ENCODE assay signal across 24 cellular contexts in genomic region chr4:147954850-147955249, GRCh38.
"Had no signal": no experiment of that assay in that cellular context is flagged by ENCODE, and none has a peak within 500 bp of the region (broad histone marks: within the 10 kb centered on the region; RNA-seq: fewer than 3 reads in every experiment).

No MANE protein-coding gene starts in this region.

- H3K4me1 ChIP-seq: left lung, lower lobe of right lung had no signal

- FAIRE-seq: islet of Langerhans had no signal

- ATAC-seq: esophagus mucosa, gastrocnemius medialis, heart right ventricle, left cardiac atrium, left lung, left ventricle myocardium superior, lower lobe of right lung, mucosa of descending colon had no signal

- H3K27me3 ChIP-seq: dorsolateral prefrontal cortex, esophagus squamous epithelium, gastrocnemius medialis, heart right ventricle, left lung had no signal

- H3K4me3 ChIP-seq: coronary artery, dorsolateral prefrontal cortex, esophagus squamous epithelium, gastrocnemius medialis, heart right ventricle, left lung, lower lobe of right lung, mucosa of descending colon had no signal

- DNase-seq: dermis blood vessel endothelial cell; dorsolateral prefrontal cortex; effector CD4-positive, alpha-beta T cell; effector memory CD4-positive, alpha-beta T cell; erythroblast; esophagus squamous epithelium; foreskin fibroblast; foreskin melanocyte; gastrocnemius medialis; glutamatergic neuron; head of caudate nucleus; heart right ventricle; hippocampal formation; left cardiac atrium; left lung; left ventricle myocardium superior; lower lobe of right lung; mesenchymal stem cell; mucosa of descending colon; naive B cell had no signal

- H3K27ac ChIP-seq: coronary artery, epithelial cell of prostate, gastrocnemius medialis, left lung, lower lobe of right lung had no signal

- H3K9me3 ChIP-seq: esophagus squamous epithelium, gastrocnemius medialis, left lung, lower lobe of right lung, mucosa of descending colon had no signal
